29 cellular contexts compared by ENCODE assay signal in the genomic region with DNA sequence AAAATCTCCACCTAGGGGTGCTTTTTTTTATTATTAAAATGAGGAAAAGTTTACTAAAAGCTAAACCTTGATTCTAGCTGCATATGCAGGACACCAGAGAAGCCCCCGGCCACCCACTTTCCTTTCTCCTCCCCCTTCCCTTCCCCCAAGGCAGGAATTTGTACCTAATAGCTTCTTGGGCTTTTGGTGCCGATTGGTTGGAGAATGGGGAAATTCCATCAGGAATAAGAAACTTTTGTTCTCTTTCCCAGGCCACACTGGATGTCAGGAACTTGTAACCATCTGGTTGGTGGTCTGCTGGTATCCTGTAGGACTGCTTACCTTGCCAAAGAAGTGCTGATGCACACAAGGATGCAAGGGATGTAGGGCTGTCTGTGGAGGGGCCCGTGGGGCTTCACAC. TPM values are rescaled to one million over a fixed set of nuclear protein-coding genes. Genes with fewer than 3 reads are reported as not detected.
"Had no signal": no experiment of that assay in that cellular context is flagged by ENCODE, and none has a peak within 500 bp of the region (broad histone marks: within the 10 kb centered on the region; RNA-seq: fewer than 3 reads in every experiment).

No MANE protein-coding gene starts in this region.

- H3K36me3 Mint-ChIP-seq: activated CD8-positive, alpha-beta memory T cell treated with anti-CD3 and anti-CD28 coated beads, Interleukin-2, amount 10 ng/mL, durations not matched to agents 7 days and 5 days; activated naive CD4-positive, alpha-beta T cell treated with anti-CD3 and anti-CD28 coated beads, Interleukin-2, amount 50 U/mL, for 24 hours had no signal

- H3K27me3 ChIP-seq: breast epithelium, Peyer's patch, SJCRH30 had no signal

- H3K27ac Mint-ChIP-seq: activated CD4-positive, alpha-beta T cell treated with anti-CD3 and anti-CD28 coated beads, Interleukin-2, amount 10 ng/mL, durations not matched to agents 24 days and 14 days; activated CD8-positive, alpha-beta memory T cell treated with anti-CD3 and anti-CD28 coated beads, Interleukin-2, amount 10 ng/mL, durations not matched to agents 7 days and 5 days; activated naive CD4-positive, alpha-beta T cell treated with anti-CD3 and anti-CD28 coated beads, Interleukin-2, amount 50 U/mL, for 24 hours; activated T-cell treated with anti-CD3 and anti-CD28 coated beads, Interleukin-2, amount 50 U/mL, for 24 hours; activated T-helper 1 cell treated with anti-CD3 and anti-CD28 coated beads, Interleukin-12 subunit alpha, Interleukin-12 subunit beta, Interleukin-2, Interleukin-4 antibody, amounts not matched to agents 30 ng/mL and 10 ng/mL and 1 ng/mL, durations not matched to agents 14 hours and 24 hours and 36 hours; T-helper 2 cell treated with Interferon-gamma antibody and Interleukin-4, amounts not matched to agents 5 μg/mL and 100 μg/mL, for 36 hours had no signal

- H3K4me1 Mint-ChIP-seq: activated CD4-positive, alpha-beta T cell treated with anti-CD3 and anti-CD28 coated beads, Interleukin-2, amount 10 ng/mL, durations not matched to agents 24 days and 14 days; activated CD8-positive, alpha-beta memory T cell treated with anti-CD3 and anti-CD28 coated beads, Interleukin-2, amount 10 ng/mL, durations not matched to agents 7 days and 5 days; activated naive CD4-positive, alpha-beta T cell treated with anti-CD3 and anti-CD28 coated beads, Interleukin-2, amount 50 U/mL, for 24 hours had no signal

- H3K4me3 Mint-ChIP-seq: activated CD4-positive, alpha-beta T cell treated with anti-CD3 and anti-CD28 coated beads, Interleukin-2, amount 10 ng/mL, durations not matched to agents 24 days and 14 days; activated CD8-positive, alpha-beta memory T cell treated with anti-CD3 and anti-CD28 coated beads, Interleukin-2, amount 10 ng/mL, durations not matched to agents 7 days and 5 days; activated naive CD4-positive, alpha-beta T cell treated with anti-CD3 and anti-CD28 coated beads, Interleukin-2, amount 50 U/mL, for 24 hours; activated T-cell treated with anti-CD3 and anti-CD28 coated beads, Interleukin-2, amount 50 U/mL, for 24 hours; activated T-helper 1 cell treated with anti-CD3 and anti-CD28 coated beads, Interleukin-12 subunit alpha, Interleukin-12 subunit beta, Interleukin-2, Interleukin-4 antibody, amounts not matched to agents 30 ng/mL and 10 ng/mL and 1 ng/mL, durations not matched to agents 14 hours and 24 hours and 36 hours; T-helper 2 cell treated with Interferon-gamma antibody and Interleukin-4, amounts not matched to agents 5 μg/mL and 100 μg/mL, for 36 hours had no signal

- H3K4me1 ChIP-seq: breast epithelium, Peyer's patch, SJCRH30 had no signal

- H3K36me3 ChIP-seq: breast epithelium, Peyer's patch, SJCRH30 had no signal

- H3K4me3 ChIP-seq: breast epithelium, Peyer's patch, SJCRH30 had no signal

- DNase-seq: activated CD4-positive, alpha-beta T cell treated with anti-CD3 and anti-CD28 coated beads, Interleukin-2, amount 10 ng/mL, durations not matched to agents 24 days and 14 days; activated CD4-positive, alpha-beta T cell treated with anti-CD3 and anti-CD28 coated beads, Interleukin-2, amount 50 U/mL, for 48 hours; activated CD4-positive, CD25-positive, alpha-beta regulatory T cell treated with anti-CD3 and anti-CD28 coated beads, Interleukin-2, amount 50 U/mL, for 72 hours; activated CD8-positive, alpha-beta memory T cell treated with anti-CD3 and anti-CD28 coated beads, Interleukin-2, amount 10 ng/mL, durations not matched to agents 7 days and 5 days; activated effector memory CD4-positive, alpha-beta T cell treated with Interleukin-2 at 50 U/mL for 16 hours; activated naive CD4-positive, alpha-beta T cell; activated T-cell treated with anti-CD3 and anti-CD28 coated beads, Interleukin-2, amount 50 U/mL, for 24 hours; aorta; central memory CD4-positive, alpha-beta T cell; KG1; NCI-H146; NCI-H2029; NCI-H2107; NCI-H2171 treated with DMSO at 0.1 percent for 48 hours; NCI-H226; NCI-H510A treated with DMSO at 0.1 percent for 48 hours; NCI-H69; Peyer's patch; Right ventricle myocardium superior; SJCRH30; SW 1271 had no signal

- H3K9me3 ChIP-seq: breast epithelium, Peyer's patch, SJCRH30 had no signal

- H3K9me3 Mint-ChIP-seq: activated CD4-positive, alpha-beta T cell treated with anti-CD3 and anti-CD28 coated beads, Interleukin-2, amount 10 ng/mL, durations not matched to agents 24 days and 14 days; activated naive CD4-positive, alpha-beta T cell treated with anti-CD3 and anti-CD28 coated beads, Interleukin-2, amount 50 U/mL, for 24 hours; activated T-cell treated with anti-CD3 and anti-CD28 coated beads, Interleukin-2, amount 50 U/mL, for 24 hours; activated T-helper 1 cell treated with anti-CD3 and anti-CD28 coated beads, Interleukin-12 subunit alpha, Interleukin-12 subunit beta, Interleukin-2, Interleukin-4 antibody, amounts not matched to agents 30 ng/mL and 10 ng/mL and 1 ng/mL, durations not matched to agents 14 hours and 24 hours and 36 hours; T-helper 2 cell treated with Interferon-gamma antibody and Interleukin-4, amounts not matched to agents 5 μg/mL and 100 μg/mL, for 36 hours had no signal

- ATAC-seq: activated CD8-positive, alpha-beta memory T cell treated with anti-CD3 and anti-CD28 coated beads, Interleukin-2, amount 10 ng/mL, durations not matched to agents 7 days and 5 days; SK-N-SH treated with all-trans-retinoic acid at 6 μM for 48 hours had no signal

- H3K27ac ChIP-seq: breast epithelium, Peyer's patch, RWPE1, SJCRH30 had no signal

RNA-seq across cellular contexts. Expression of a gene that starts 16.7 kb away (rescaled TPM):
- total RNA-seq: activated CD4-positive, alpha-beta T cell treated with anti-CD3 and anti-CD28 coated beads, Interleukin-2, amount 10 ng/mL, durations not matched to agents 24 days and 14 days; activated CD8-positive, alpha-beta memory T cell treated with anti-CD3 and anti-CD28 coated beads, Interleukin-2, amount 10 ng/mL, durations not matched to agents 7 days and 5 days; activated T-helper 1 cell treated with anti-CD3 and anti-CD28 coated beads, Interleukin-12 subunit alpha, Interleukin-12 subunit beta, Interleukin-2, Interleukin-4 antibody, amounts not matched to agents 30 ng/mL and 10 ng/mL and 1 ng/mL, durations not matched to agents 14 hours and 24 hours and 36 hours; LHCN-M2; Right ventricle myocardium superior; T-helper 1 cell treated with Interleukin-12 subunit alpha and Interleukin-12 subunit beta and Interleukin-4 antibody, amounts not matched to agents 30 ng/mL and 1 ng/mL, for 36 hours had no signal
